ENCODE assay signal across 8 cellular contexts in the genomic region with DNA sequence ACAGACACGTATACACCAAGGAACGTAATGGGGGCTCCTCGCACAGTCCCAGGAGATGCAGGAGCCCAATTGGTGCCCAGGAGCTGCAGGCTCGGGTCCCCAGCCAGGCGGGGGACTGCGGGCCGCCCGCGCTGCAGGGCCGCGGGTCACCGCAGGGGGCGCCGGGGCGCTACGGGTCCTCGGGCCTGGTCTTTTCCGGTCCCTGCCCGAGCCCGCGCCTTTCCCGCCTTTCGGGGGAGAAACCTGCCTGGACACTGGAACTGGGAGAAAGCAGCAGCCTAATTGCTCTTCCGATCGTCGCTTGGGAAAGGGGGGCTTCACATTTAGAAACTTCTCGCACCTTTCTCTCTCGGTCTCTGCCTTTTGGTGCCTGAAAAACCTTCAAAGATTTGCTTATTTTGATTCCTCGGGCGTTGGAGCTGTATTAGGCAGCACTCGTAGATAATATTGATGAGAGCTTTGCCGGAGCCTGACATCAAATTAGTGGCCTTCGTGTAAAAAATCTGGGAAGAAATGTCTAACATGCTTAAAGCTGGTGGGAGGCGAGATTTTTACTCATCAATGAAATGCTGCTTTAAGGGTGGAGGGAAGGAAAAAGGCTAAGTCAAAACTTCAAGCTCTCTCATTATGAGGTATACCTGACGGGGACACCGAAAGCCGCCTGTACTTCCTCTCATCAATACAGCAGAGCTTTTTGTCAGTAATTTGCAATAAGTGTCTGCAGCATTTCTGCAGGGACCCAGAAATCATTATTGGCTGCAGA. TPM values are rescaled to one million over a fixed set of nuclear protein-coding genes. Genes with fewer than 3 reads are reported as not detected.
DNase-seq lines count a peak whose midpoint lies in the region.

No MANE protein-coding gene starts in this region.

- peaks cover 79 to 93% (median 87%) of the 10 kb centered on the region in 11 experiments for H3K27me3 ChIP-seq in BLaER1 treated with 17β-estradiol and CSF1 and Interleukin-3, amounts not matched to agents 10 nM and 100 nM
- H3K27me3 ChIP-seq in GM23248 (replicated peaks; ENCODE audit: insufficient read depth) (peaks cover 84% of the 10 kb centered on the region), mesenchymal stem cell (ENCODE audit: control insufficient read depth in 1 of 2, insufficient read depth in 1 of 2, low read length in 2 of 2) (peaks cover 84 to 100% of the 10 kb centered on the region in 2 experiments)

- H3K36me3 ChIP-seq in BLaER1 treated with 17β-estradiol and CSF1 and Interleukin-3, amounts not matched to agents 10 nM and 100 nM, result no peaks in the 10 kb centered on the region
- H3K36me3 ChIP-seq in GM23248 (ENCODE audit: low read depth) (no peaks in the 10 kb centered on the region), mesenchymal stem cell (ENCODE audit: control insufficient read depth in 1 of 2, insufficient read depth in 2 of 2, low read depth in 1 of 2, low read length in 2 of 2) (no peaks in the 10 kb centered on the region)

- no peaks in the 10 kb centered on the region for H3K79me2 ChIP-seq in GM23248 (ENCODE audit: insufficient read depth)

- WGBS in GM23248 (ENCODE audit: low coverage in 1 of 2, low lambda C conversion rate in 2 of 2, missing lambda C conversion rate in 2 of 2), 2 experiments, result 20 to 24% methylated on average over 34 to 37 of the region's 37 CpGs
- 4% methylated on average over 37 of the region's 37 CpGs for WGBS in mesenchymal stem cell

- peaks cover 0 to 12% (median 8%) of the 10 kb centered on the region in 10 experiments; a peak in 11 of 20 replicates for H3K4me1 ChIP-seq in BLaER1 treated with 17β-estradiol and CSF1 and Interleukin-3, amounts not matched to agents 10 nM and 100 nM
- H3K4me1 ChIP-seq in GM23248 (ENCODE audit: insufficient read depth) (no peaks in the 10 kb centered on the region), mesenchymal stem cell (ENCODE audit: control insufficient read depth, insufficient read depth, low read depth, low read length) (peaks cover 24% of the 10 kb centered on the region)

- peaks cover 11% of the 10 kb centered on the region for H3K36me3 Mint-ChIP-seq in activated naive CD8-positive, alpha-beta T cell treated with anti-CD3 and anti-CD28 coated beads for 36 hours

- no peak for DNase-seq in GM23248
- DNase-seq in activated naive CD8-positive, alpha-beta T cell treated with anti-CD3 and anti-CD28 coated beads for 36 hours, result peak; percentile 48
- DNase-seq in mesenchymal stem cell, result no peak
- DNase-seq in amygdala (lab: John Stamatoyannopoulos, UW), result no peak
- DNase-seq in middle frontal gyrus (ENCODE audit: extremely low spot score, low spot score), result no peak
- no peak for DNase-seq in pons (ENCODE audit: low spot score)
- DNase-seq in epidermal melanocyte (ENCODE audit: insufficient read length, low spot score), result no peak

- no peaks in the 10 kb centered on the region for H3F3A ChIP-seq in GM23248 (ENCODE audit: insufficient read depth)

- H3K4me1 Mint-ChIP-seq in activated naive CD8-positive, alpha-beta T cell treated with anti-CD3 and anti-CD28 coated beads for 36 hours, result peaks cover 36% of the 10 kb centered on the region

- no peak overlapping the region for H2BK5ac ChIP-seq in mesenchymal stem cell (ENCODE audit: low read depth, low read length, poor library complexity, severe bottlenecking)

- no peak overlapping the region for H3K4ac ChIP-seq in mesenchymal stem cell (ENCODE audit: low read depth in 1 of 2, low read length in 2 of 2)

- in situ Hi-C loops in GM23248 (cut with MboI), result no loop called here

- H3K9me2 ChIP-seq in GM23248 (ENCODE audit: insufficient read depth), result no peaks in the 10 kb centered on the region

- H2AFZ ChIP-seq in GM23248 (no peak overlapping the region), mesenchymal stem cell (ENCODE audit: low read depth, low read length) (no peak overlapping the region)

- peaks cover 100% of the 10 kb centered on the region for H3K27me3 Mint-ChIP-seq in activated naive CD8-positive, alpha-beta T cell treated with anti-CD3 and anti-CD28 coated beads for 36 hours

- no peak overlapping the region for H4K91ac ChIP-seq in mesenchymal stem cell (ENCODE audit: low read length)

- no peak overlapping the region for H2BK12ac ChIP-seq in mesenchymal stem cell (ENCODE audit: low read length in 2 of 2)

- no peak overlapping the region for H2BK15ac ChIP-seq in mesenchymal stem cell (ENCODE audit: low read depth, poor library complexity, severe bottlenecking)

- no peak overlapping the region for H3K9ac ChIP-seq in BLaER1 treated with 17β-estradiol and CSF1 and Interleukin-3, amounts not matched to agents 10 nM and 100 nM
- H3K9ac ChIP-seq in GM23248 (no peak overlapping the region), mesenchymal stem cell (ENCODE audit: low read length) (no peak overlapping the region)

- H3K4me3 ChIP-seq in BLaER1 treated with 17β-estradiol and CSF1 and Interleukin-3, amounts not matched to agents 10 nM and 100 nM, result peak overlapping the region in 9 of 10 experiments; percentile 35 to 63 (median 45); a peak in 14 of 20 replicates
- H3K4me3 ChIP-seq in GM23248 (peak overlapping the region; percentile 53; the same call in 1 of the 2 replicates), mesenchymal stem cell (ENCODE audit: insufficient read depth in 1 of 2, low read depth in 1 of 2, low read length in 2 of 2) (peak overlapping the region in 1 of 2 experiments; percentile 69)

- peak overlapping the region; percentile 29 for H3K4me3 Mint-ChIP-seq in activated naive CD8-positive, alpha-beta T cell treated with anti-CD3 and anti-CD28 coated beads for 36 hours

- no peak overlapping the region for H4K8ac ChIP-seq in mesenchymal stem cell (ENCODE audit: low read length)

- H4K20me1 ChIP-seq in BLaER1 treated with 17β-estradiol and CSF1 and Interleukin-3, amounts not matched to agents 10 nM and 100 nM, result peaks cover 0 to 28% (median 5%) of the 10 kb centered on the region in 11 experiments; a peak in 4 of 22 replicates
- no peaks in the 10 kb centered on the region for H4K20me1 ChIP-seq in GM23248 (ENCODE audit: insufficient read depth)

- H3K18ac ChIP-seq in mesenchymal stem cell (ENCODE audit: low read depth in 1 of 2, low read length in 2 of 2), result no peak overlapping the region

- H3K4me2 ChIP-seq in BLaER1 treated with 17β-estradiol and CSF1 and Interleukin-3, amounts not matched to agents 10 nM and 100 nM, result peak overlapping the region; percentile 48 to 88 (median 69); a peak in 21 of 22 replicates
- H3K4me2 ChIP-seq in GM23248 (ENCODE audit: unreplicated experiment) (peak overlapping the region; percentile 52), mesenchymal stem cell (ENCODE audit: low read length, poor library complexity, severe bottlenecking) (peak overlapping the region; percentile 86)

- H3K27ac ChIP-seq in BLaER1 treated with 17β-estradiol and CSF1 and Interleukin-3, amounts not matched to agents 10 nM and 100 nM, result no peak overlapping the region
- H3K27ac ChIP-seq in GM23248, result no peak overlapping the region
- H3K27ac ChIP-seq in mesenchymal stem cell (ENCODE audit: low read length, poor library complexity, severe bottlenecking), result no peak overlapping the region

- H3K9me3 Mint-ChIP-seq in activated naive CD8-positive, alpha-beta T cell treated with anti-CD3 and anti-CD28 coated beads for 36 hours, result peaks cover 5% of the 10 kb centered on the region

- no peak overlapping the region for H2BK120ac ChIP-seq in mesenchymal stem cell (ENCODE audit: low read depth, low read length)

- H3K14ac ChIP-seq in mesenchymal stem cell (ENCODE audit: low read length in 2 of 2), result no peak overlapping the region

- H2AK5ac ChIP-seq in mesenchymal stem cell (ENCODE audit: low read length, severe bottlenecking), result no peak overlapping the region

- no peak overlapping the region for H3K27ac Mint-ChIP-seq in activated naive CD8-positive, alpha-beta T cell treated with anti-CD3 and anti-CD28 coated beads for 36 hours

- H3K79me1 ChIP-seq in mesenchymal stem cell (replicated peaks; ENCODE audit: low read length, poor library complexity, severe bottlenecking), result no peaks in the 10 kb centered on the region

- peaks cover 30 to 39% (median 33%) of the 10 kb centered on the region in 11 experiments for H3K9me3 ChIP-seq in BLaER1 treated with 17β-estradiol and CSF1 and Interleukin-3, amounts not matched to agents 10 nM and 100 nM (replicated peaks in 1 of 11)
- H3K9me3 ChIP-seq in GM23248 (ENCODE audit: low read depth), result no peaks in the 10 kb centered on the region
- H3K9me3 ChIP-seq in mesenchymal stem cell (ENCODE audit: control insufficient read depth, low read length), result no peaks in the 10 kb centered on the region

- H3K23ac ChIP-seq in mesenchymal stem cell (ENCODE audit: low read length in 2 of 2), result no peak overlapping the region

RNA-seq across cellular contexts. Expression of a gene that starts 12.6 kb away (rescaled TPM):
- total RNA-seq in GM23248 (2014; rRNA removed; shearing (Covaris generic)), result not detected in 2 replicates
- not detected in 2 replicates for polyA plus RNA-seq in GM23248 (2016; fragmentation: Nextera tagmentation; extraction: Ambion mirVana)
- total RNA-seq in activated naive CD8-positive, alpha-beta T cell treated with anti-CD3 and anti-CD28 coated beads for 36 hours, result not detected
- not detected for polyA plus RNA-seq in mesenchymal stem cell (2013, experiment 1 of 2)
- polyA plus RNA-seq in mesenchymal stem cell (2013, experiment 2 of 2), result not detected
